1 cellular context compared by ENCODE assay signal in the genomic region with DNA sequence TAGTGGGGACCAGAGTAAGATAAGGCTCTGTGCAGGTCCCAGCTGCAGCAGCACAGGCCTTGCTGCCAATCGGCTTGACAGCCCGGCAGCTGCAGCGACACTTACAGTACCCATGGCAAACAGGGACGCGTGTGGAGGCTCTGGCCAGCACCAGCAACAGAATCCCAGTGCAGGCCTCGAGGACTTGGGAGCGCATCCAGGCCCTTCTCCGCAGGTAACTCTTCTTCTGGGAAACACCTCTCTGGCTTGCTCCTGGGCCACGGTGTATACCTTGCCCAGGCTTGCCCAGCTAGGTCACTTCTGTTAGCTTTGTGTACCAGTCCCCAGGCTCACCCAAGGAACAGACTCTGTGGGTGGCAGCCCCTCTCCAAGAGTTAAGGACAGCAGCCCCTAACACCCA.
TF ChIP-seq lines count a peak whose summit lies in the region.

No MANE protein-coding gene starts in this region.

TF ChIP-seq in SK-N-SH treated with all-trans-retinoic acid at 6 μM for 48 hours, 23 proteins besides CTCF, POLR2A, EP300 and RAD21 (continued from another document):
- TF ChIP-seq, protein P1, sequence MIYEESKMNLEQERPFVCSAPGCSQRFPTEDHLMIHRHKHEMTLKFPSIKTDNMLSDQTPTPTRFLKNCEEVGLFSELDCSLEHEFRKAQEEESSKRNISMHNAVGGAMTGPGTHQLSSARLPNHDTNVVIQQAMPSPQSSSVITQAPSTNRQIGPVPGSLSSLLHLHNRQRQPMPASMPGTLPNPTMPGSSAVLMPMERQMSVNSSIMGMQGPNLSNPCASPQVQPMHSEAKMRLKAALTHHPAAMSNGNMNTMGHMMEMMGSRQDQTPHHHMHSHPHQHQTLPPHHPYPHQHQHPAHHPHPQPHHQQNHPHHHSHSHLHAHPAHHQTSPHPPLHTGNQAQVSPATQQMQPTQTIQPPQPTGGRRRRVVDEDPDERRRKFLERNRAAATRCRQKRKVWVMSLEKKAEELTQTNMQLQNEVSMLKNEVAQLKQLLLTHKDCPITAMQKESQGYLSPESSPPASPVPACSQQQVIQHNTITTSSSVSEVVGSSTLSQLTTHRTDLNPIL (CRISPR knock-in tag; IDR thresholded peaks at IDR 0.05; ENCODE audit: low read depth) = no peak
- TF ChIP-seq, protein P2, sequence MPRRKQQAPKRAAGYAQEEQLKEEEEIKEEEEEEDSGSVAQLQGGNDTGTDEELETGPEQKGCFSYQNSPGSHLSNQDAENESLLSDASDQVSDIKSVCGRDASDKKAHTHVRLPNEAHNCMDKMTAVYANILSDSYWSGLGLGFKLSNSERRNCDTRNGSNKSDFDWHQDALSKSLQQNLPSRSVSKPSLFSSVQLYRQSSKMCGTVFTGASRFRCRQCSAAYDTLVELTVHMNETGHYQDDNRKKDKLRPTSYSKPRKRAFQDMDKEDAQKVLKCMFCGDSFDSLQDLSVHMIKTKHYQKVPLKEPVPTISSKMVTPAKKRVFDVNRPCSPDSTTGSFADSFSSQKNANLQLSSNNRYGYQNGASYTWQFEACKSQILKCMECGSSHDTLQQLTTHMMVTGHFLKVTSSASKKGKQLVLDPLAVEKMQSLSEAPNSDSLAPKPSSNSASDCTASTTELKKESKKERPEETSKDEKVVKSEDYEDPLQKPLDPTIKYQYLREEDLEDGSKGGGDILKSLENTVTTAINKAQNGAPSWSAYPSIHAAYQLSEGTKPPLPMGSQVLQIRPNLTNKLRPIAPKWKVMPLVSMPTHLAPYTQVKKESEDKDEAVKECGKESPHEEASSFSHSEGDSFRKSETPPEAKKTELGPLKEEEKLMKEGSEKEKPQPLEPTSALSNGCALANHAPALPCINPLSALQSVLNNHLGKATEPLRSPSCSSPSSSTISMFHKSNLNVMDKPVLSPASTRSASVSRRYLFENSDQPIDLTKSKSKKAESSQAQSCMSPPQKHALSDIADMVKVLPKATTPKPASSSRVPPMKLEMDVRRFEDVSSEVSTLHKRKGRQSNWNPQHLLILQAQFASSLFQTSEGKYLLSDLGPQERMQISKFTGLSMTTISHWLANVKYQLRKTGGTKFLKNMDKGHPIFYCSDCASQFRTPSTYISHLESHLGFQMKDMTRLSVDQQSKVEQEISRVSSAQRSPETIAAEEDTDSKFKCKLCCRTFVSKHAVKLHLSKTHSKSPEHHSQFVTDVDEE (CRISPR knock-in tag; IDR thresholded peaks at IDR 0.05) = no peak
- no peak for TF ChIP-seq ZFP3 (CRISPR knock-in tag; IDR thresholded peaks at IDR 0.05)
- TF ChIP-seq, protein P3, sequence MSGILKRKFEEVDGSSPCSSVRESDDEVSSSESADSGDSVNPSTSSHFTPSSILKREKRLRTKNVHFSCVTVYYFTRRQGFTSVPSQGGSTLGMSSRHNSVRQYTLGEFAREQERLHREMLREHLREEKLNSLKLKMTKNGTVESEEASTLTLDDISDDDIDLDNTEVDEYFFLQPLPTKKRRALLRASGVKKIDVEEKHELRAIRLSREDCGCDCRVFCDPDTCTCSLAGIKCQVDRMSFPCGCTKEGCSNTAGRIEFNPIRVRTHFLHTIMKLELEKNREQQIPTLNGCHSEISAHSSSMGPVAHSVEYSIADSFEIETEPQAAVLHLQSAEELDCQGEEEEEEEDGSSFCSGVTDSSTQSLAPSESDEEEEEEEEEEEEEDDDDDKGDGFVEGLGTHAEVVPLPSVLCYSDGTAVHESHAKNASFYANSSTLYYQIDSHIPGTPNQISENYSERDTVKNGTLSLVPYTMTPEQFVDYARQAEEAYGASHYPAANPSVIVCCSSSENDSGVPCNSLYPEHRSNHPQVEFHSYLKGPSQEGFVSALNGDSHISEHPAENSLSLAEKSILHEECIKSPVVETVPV (CRISPR knock-in tag; IDR thresholded peaks at IDR 0.05) = no peak
- no peak for TF ChIP-seq ZNF8 (CRISPR knock-in tag; IDR thresholded peaks at IDR 0.05)
